In the genomic region with DNA sequence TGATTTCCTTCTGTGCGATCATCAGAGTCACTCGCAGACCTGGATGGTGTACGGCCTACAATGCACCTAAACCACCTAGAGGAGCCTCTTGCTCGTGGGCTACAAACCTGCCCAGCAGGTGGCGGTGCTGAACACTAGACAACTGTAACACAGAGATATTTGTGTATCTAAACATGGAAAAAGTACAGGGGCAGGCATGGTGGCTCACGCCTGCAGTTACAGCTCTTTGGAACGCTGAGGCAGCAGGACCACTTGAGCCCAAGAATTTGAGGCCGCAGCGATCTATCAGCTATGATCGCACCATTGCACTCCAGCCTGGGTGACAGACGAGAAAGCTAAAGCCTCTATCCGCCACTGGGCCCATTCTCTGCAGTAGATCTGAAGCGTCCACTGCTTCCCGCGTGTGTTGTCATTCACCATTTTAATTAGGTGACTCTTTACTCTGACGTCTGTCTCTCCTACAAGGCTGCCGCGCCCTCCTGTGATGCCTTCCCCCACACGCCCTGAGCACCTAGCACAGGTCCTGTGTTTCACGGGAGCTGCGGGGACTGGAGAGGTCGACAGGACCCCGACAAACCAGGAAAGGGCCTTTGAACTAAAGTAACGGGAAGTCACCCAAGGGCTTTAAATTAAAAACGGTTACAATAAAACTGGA, we compare ENCODE assay signal across 8 cellular contexts. TPM values are rescaled to one million over a fixed set of nuclear protein-coding genes. Genes with fewer than 3 reads are reported as not detected.
A peak's percentile ranks its signal among the peaks of the same experiment; 100 is the strongest.
DNase-seq lines count a peak whose midpoint lies in the region; ATAC-seq lines count a peak whose summit lies in the region.

No MANE protein-coding gene starts in this region.

- peak overlapping the region; percentile 96 for H3K27ac ChIP-seq in mesodermal cell (ENCODE audit: low read depth, low read length, severe bottlenecking)

- DNase-seq in NCI-H2196 (lab: John Stamatoyannopoulos, UW; ENCODE audit: unreplicated experiment): peak; percentile 63
- DNase-seq in NCI-H2196 treated with DMSO at 0.1 percent for 48 hours (lab: John Stamatoyannopoulos, UW; ENCODE audit: unreplicated experiment): no peak
- peak; percentile 76 for DNase-seq in NCI-H2227 (lab: John Stamatoyannopoulos, UW; ENCODE audit: unreplicated experiment)
- DNase-seq in activated CD4-positive, alpha-beta T cell treated with anti-CD3 and anti-CD28 coated beads, Interleukin-2, amount 50 U/mL, for 24 hours (ENCODE audit: low read depth in 1 of 2, low spot score in 1 of 2): peak; percentile 61 to 76
- peak; percentile 86 for DNase-seq in effector CD4-positive, alpha-beta T cell
- peak; percentile 72 for DNase-seq in stimulated activated CD8-positive, alpha-beta memory T cell treated with anti-CD3 and anti-CD28 coated beads, Interleukin-2, amount 100 ng/mL, for 48 hours (ENCODE audit: low read depth in 2 of 2)

- H3K36me3 ChIP-seq in mesodermal cell (ENCODE audit: control insufficient read depth, insufficient read depth, low read length): peaks cover 34% of the 10 kb centered on the region

- H3K4me1 ChIP-seq in mesodermal cell (ENCODE audit: control insufficient read depth, insufficient read depth, low read length, poor library complexity, severe bottlenecking): peaks cover 2% of the 10 kb centered on the region

- H3K4me3 ChIP-seq in mesodermal cell (ENCODE audit: extremely low read depth, insufficient read depth, low read length, poor library complexity, severe bottlenecking): peak overlapping the region; percentile 87

- peak; percentile 36 for ATAC-seq in HG02885 (IDR thresholded peaks at IDR 0.05; ENCODE audit: poor library complexity, unreplicated experiment)

- H3K9me3 ChIP-seq in mesodermal cell (ENCODE audit: control insufficient read depth, low read length): no peaks in the 10 kb centered on the region

- WGBS in mesodermal cell (ENCODE audit: insufficient coverage in 2 of 2), 2 experiments: 6 to 10% methylated on average over 20 to 22 of the region's 25 CpGs

RNA-seq across cellular contexts. Expression of a gene that starts 0.8 kb away (rescaled TPM):
- polyA plus RNA-seq in mesodermal cell (2013, experiment 1 of 2): 53.7 TPM
- 48.5 TPM for polyA plus RNA-seq in mesodermal cell (2013, experiment 2 of 2)

RNA-seq across cellular contexts. Expression of a gene that starts 0.8 kb away (rescaled TPM):
- 29.6 TPM for polyA plus RNA-seq in mesodermal cell (2013, experiment 1 of 2)
- 30.6 TPM for polyA plus RNA-seq in mesodermal cell (2013, experiment 2 of 2)

RNA-seq across cellular contexts. Expression of a gene that starts 28.8 kb away (rescaled TPM):
- 2.2 TPM for polyA plus RNA-seq in mesodermal cell (2013, experiment 1 of 2)
- 1.3 TPM for polyA plus RNA-seq in mesodermal cell (2013, experiment 2 of 2)

RNA-seq across cellular contexts. Expression of a gene that starts 31.2 kb away (rescaled TPM):
- polyA plus RNA-seq in mesodermal cell (2013, experiment 1 of 2): 1.1 TPM
- polyA plus RNA-seq in mesodermal cell (2013, experiment 2 of 2): 1.9 TPM

RNA-seq across cellular contexts. Expression of a gene that starts 39.3 kb away (rescaled TPM):
- polyA plus RNA-seq in mesodermal cell (2013, experiment 1 of 2): not detected
- polyA plus RNA-seq in mesodermal cell (2013, experiment 2 of 2): not detected
